In genomic region chr13:45206340-45206739, GRCh38 we compare ENCODE assay signal across 8 cellular contexts. TPM values are rescaled to one million over a fixed set of nuclear protein-coding genes. Genes with fewer than 3 reads are reported as not detected.
A peak's percentile ranks its signal among the peaks of the same experiment; 100 is the strongest.
DNase-seq lines count a peak whose midpoint lies in the region; ATAC-seq and TF ChIP-seq lines count a peak whose summit lies in the region.
"Had no signal": no experiment of that assay in that cellular context is flagged by ENCODE, and none has a peak within 500 bp of the region (broad histone marks: within the 10 kb centered on the region; RNA-seq: fewer than 3 reads in every experiment).

No MANE protein-coding gene starts in this region.

- no peak overlapping the region for H3K9ac ChIP-seq in neuronal stem cell (ENCODE audit: low read depth, low read length, poor library complexity)

- peaks cover 2% of the 10 kb centered on the region for H3K79me1 ChIP-seq in neuronal stem cell (ENCODE audit: low read depth, low read length)

- no peak overlapping the region for H2AK5ac ChIP-seq in neuronal stem cell (ENCODE audit: low read depth, low read length)

- H3K18ac ChIP-seq in neuronal stem cell (ENCODE audit: low read length), result no peak overlapping the region

- H3K4me1 ChIP-seq in psoas muscle, result peaks cover 9% of the 10 kb centered on the region
- H3K4me1 ChIP-seq in neuronal stem cell (ENCODE audit: control insufficient read depth in 2 of 2, insufficient read depth in 1 of 2, low read depth in 1 of 2, low read length in 2 of 2), result peaks cover 0 to 3% of the 10 kb centered on the region in 2 donors

- H3K23ac ChIP-seq in neuronal stem cell (ENCODE audit: low read depth, low read length, poor library complexity), result no peak overlapping the region

- DNase-seq in psoas muscle (no peak), NCI-H1694 (lab: John Stamatoyannopoulos, UW) (no peak), neuronal stem cell (ENCODE audit: low spot score) (no peak)
- DNase-seq in activated CD8-positive, alpha-beta memory T cell treated with anti-CD3 and anti-CD28 coated beads, Interleukin-2, amount 50 U/mL, for 48 hours, result no peak

- H3K4ac ChIP-seq in neuronal stem cell (ENCODE audit: low read length), result no peak overlapping the region

- no peak for TF ChIP-seq CTCF in psoas muscle (IDR thresholded peaks at IDR 0.05)

- no peak overlapping the region for H2BK15ac ChIP-seq in neuronal stem cell (ENCODE audit: low read length)

- H3K9me3 ChIP-seq in psoas muscle (no peaks in the 10 kb centered on the region), neuronal stem cell (replicated peaks in 1 of 2; ENCODE audit: control insufficient read depth in 2 of 2, insufficient read depth in 1 of 2, low read depth in 1 of 2, low read length in 2 of 2) (no peaks in the 10 kb centered on the region)

- H3K27me3 ChIP-seq in psoas muscle (ENCODE audit: insufficient read depth in 3 of 3, low read length in 2 of 3) (no peaks in the 10 kb centered on the region), neuronal stem cell (ENCODE audit: control insufficient read depth in 3 of 3, insufficient read depth in 3 of 3, low read depth in 1 of 3, low read length in 3 of 3) (no peaks in the 10 kb centered on the region)

- H3K27ac ChIP-seq in cingulate gyrus (ENCODE audit: low read depth, low read length) (peak overlapping the region; percentile 69), psoas muscle (peak overlapping the region; percentile 77), neuronal stem cell (replicated peaks; ENCODE audit: low read length) (no peak overlapping the region)

- H3K4me3 ChIP-seq in psoas muscle (no peak overlapping the region), neuronal stem cell (ENCODE audit: low read length in 2 of 2) (no peak overlapping the region)

- H2BK12ac ChIP-seq in neuronal stem cell (ENCODE audit: low read length), result no peak overlapping the region

- peaks cover 0 to 6% of the 10 kb centered on the region in 2 donors for H3K36me3 ChIP-seq in psoas muscle (ENCODE audit: insufficient read depth in 1 of 2, low read depth in 1 of 2)
- peaks cover 4 to 41% of the 10 kb centered on the region in 2 donors for H3K36me3 ChIP-seq in neuronal stem cell (replicated peaks in 1 of 2; ENCODE audit: control insufficient read depth in 2 of 2, insufficient read depth in 2 of 2, low read length in 2 of 2)

- no peak overlapping the region for H4K8ac ChIP-seq in neuronal stem cell (ENCODE audit: low read depth, low read length)

- no peak overlapping the region for H3K4me2 ChIP-seq in neuronal stem cell (ENCODE audit: insufficient read depth, low read length, poor library complexity, severe bottlenecking)

- no peak overlapping the region for H2BK120ac ChIP-seq in neuronal stem cell (ENCODE audit: low read depth, low read length)

- no peak overlapping the region for H2BK5ac ChIP-seq in neuronal stem cell (ENCODE audit: low read length)

- intact Hi-C loops in psoas muscle (cut with DNase I), result loop anchor here in 1 of 2 donors (10.0 kb wide), 1 partner anchor 88 kb away; no protein-coding TSS in a partner anchor

- no peak overlapping the region for H4K91ac ChIP-seq in neuronal stem cell (ENCODE audit: low read depth, low read length, poor library complexity)

- ATAC-seq in GM19035 (IDR thresholded peaks at IDR 0.05; ENCODE audit: unreplicated experiment) (peak; percentile 57), HG03442 (IDR thresholded peaks at IDR 0.05; ENCODE audit: unreplicated experiment) (peak; percentile 45), psoas muscle (peak in 3 of 4 donors; percentile 28 to 52 (median 46))

- no peak overlapping the region for H2AFZ ChIP-seq in neuronal stem cell (ENCODE audit: low read length)

- no peak overlapping the region for H3K14ac ChIP-seq in neuronal stem cell (ENCODE audit: low read length)

RNA-seq across cellular contexts. Expression of gene KCTD4, which starts 5.5 kb away (rescaled TPM):
- total RNA-seq in psoas muscle, result not detected
- polyA plus RNA-seq in psoas muscle, result under 1 TPM in 1 of 3 donors, not detected in 2; 0.08 TPM
- not detected for polyA plus RNA-seq in neuronal stem cell (2013, experiment 1 of 2)
- polyA plus RNA-seq in neuronal stem cell (2013, experiment 2 of 2), result not detected
- total RNA-seq: T-helper 1 cell treated with Interleukin-12 subunit alpha and Interleukin-12 subunit beta and Interleukin-4 antibody, amounts not matched to agents 30 ng/mL and 1 ng/mL, for 36 hours had no signal
